2 cellular contexts compared by ENCODE assay signal in genomic region chr1:115139381-115139780, GRCh38.
TF ChIP-seq lines count a peak whose summit lies in the region.

No MANE protein-coding gene starts in this region.

TF ChIP-seq in A549, 52 proteins besides CTCF, POLR2A, EP300 and RAD21:
- TF ChIP-seq ELK1 (IDR thresholded peaks at IDR 0.05; ENCODE audit: low read depth, low read length) (no peak), GATA3 (IDR thresholded peaks at IDR 0.05; ENCODE audit: borderline replicate concordance) (no peak), POLR2AphosphoS2 (conservative IDR thresholded peaks at IDR 0.05; ENCODE audit: low read length) (no peak), FOXS1 (CRISPR knock-in tag; IDR thresholded peaks at IDR 0.05) (no peak), ZNF302 (CRISPR knock-in tag; IDR thresholded peaks at IDR 0.05) (no peak), CBX8 (IDR thresholded peaks at IDR 0.05) (no peak), MAFK (IDR thresholded peaks at IDR 0.05; ENCODE audit: partially characterized antibody) (no peak), CBX2 (IDR thresholded peaks at IDR 0.05; ENCODE audit: borderline replicate concordance, low read depth) (no peak), MAX (IDR thresholded peaks at IDR 0.05) (no peak), PBX3 (IDR thresholded peaks at IDR 0.05) (no peak), NR3C1 (IDR thresholded peaks at IDR 0.05) (no peak)

TF ChIP-seq in WTC11, 78 proteins besides CTCF, POLR2A, EP300 and RAD21 (continued from another document):
- no peak for TF ChIP-seq MLX (CRISPR knock-in tag; IDR thresholded peaks at IDR 0.05)
TF ChIP-seq in WTC11: peak in this region for 1.
